In genomic region chr10:71266147-71266917, GRCh38 we compare ENCODE assay signal across 1 cellular context.
A peak's percentile ranks its signal among the peaks of the same experiment; 100 is the strongest.
TF ChIP-seq lines count a peak whose summit lies in the region.

No MANE protein-coding gene starts in this region.

TF ChIP-seq in K562, 482 proteins besides CTCF, POLR2A, EP300 and RAD21 (continued from another document and continues in another):
- TF ChIP-seq SRSF1 (IDR thresholded peaks at IDR 0.05; ENCODE audit: low read depth, low read length) (no peak), SNIP1 (IDR thresholded peaks at IDR 0.05; ENCODE audit: low read depth) (no peak), SP2 (IDR thresholded peaks at IDR 0.05; ENCODE audit: extremely low read depth, low read depth, low read length, poor library complexity, severe bottlenecking) (no peak), POLR2H (tag; IDR thresholded peaks at IDR 0.05; ENCODE audit: low read depth) (peak; percentile 77), HNRNPLL (IDR thresholded peaks at IDR 0.05; ENCODE audit: low read depth, low read length, poor library complexity, severe bottlenecking) (no peak), POLR2AphosphoS2 (IDR thresholded peaks at IDR 0.05; ENCODE audit: low read length) (no peak), ATF4 (CRISPR knock-in tag; IDR thresholded peaks at IDR 0.05) (peak; percentile 100), ZNF511 (CRISPR knock-in tag; IDR thresholded peaks at IDR 0.05) (peak; percentile 80), ZNF212 (CRISPR knock-in tag; IDR thresholded peaks at IDR 0.05) (no peak), TCF7 (IDR thresholded peaks at IDR 0.05; ENCODE audit: borderline replicate concordance) (no peak), BRF1 (IDR thresholded peaks at IDR 0.05; ENCODE audit: borderline replicate concordance, extremely low read depth, insufficient read length) (no peak), ZBTB43 (CRISPR knock-in tag; IDR thresholded peaks at IDR 0.05) (peak; percentile 63; the same call in 1 of the 2 replicates), CCAR2 (IDR thresholded peaks at IDR 0.05; ENCODE audit: low read depth, low read length) (no peak), NR2C1 (IDR thresholded peaks at IDR 0.05) (peak; percentile 44; the same call in 1 of the 2 replicates), NR2C1 (tag; IDR thresholded peaks at IDR 0.05) (peak; percentile 86), SMAD4 (CRISPR knock-in tag; conservative IDR thresholded peaks at IDR 0.05) (peak; percentile 98), ETV1 (tag; conservative IDR thresholded peaks at IDR 0.05; ENCODE audit: low read depth) (peak; percentile 93), JUND (IDR thresholded peaks at IDR 0.05; ENCODE audit: borderline replicate concordance, low read depth, low read length) (peak; percentile 95), JUND (tag; IDR thresholded peaks at IDR 0.05; ENCODE audit: borderline replicate concordance, low read depth, low read length) (peak; percentile 78; the same call in 2 of the 3 replicates), TAF7 (tag; IDR thresholded peaks at IDR 0.05) (peak; percentile 38; the same call in 1 of the 2 replicates), ZBTB12 (CRISPR knock-in tag; IDR thresholded peaks at IDR 0.05) (no peak; the same call in 1 of the 2 replicates), ZNF318 (IDR thresholded peaks at IDR 0.05; ENCODE audit: borderline replicate concordance in 1 of 2, low read depth in 1 of 2) (peak in 1 of 2 experiments; percentile 79; a peak in 2 of 4 replicates), HNRNPH1 (optimal IDR thresholded peaks at IDR 0.05; ENCODE audit: low read depth, low read length) (no peak), BCL6 (CRISPR knock-in tag; IDR thresholded peaks at IDR 0.05) (0 out of 2 replicates have a peak, but pooled peaks have one; percentile 69), NONO (IDR thresholded peaks at IDR 0.05; ENCODE audit: low read depth in 2 of 2, low read length in 1 of 2) (0 out of 4 replicates have a peak, but pooled peaks of 1 of the 2 experiments have one; percentile 10), RNF219 (CRISPR knock-in tag; IDR thresholded peaks at IDR 0.05) (no peak), GABPB1 (CRISPR knock-in tag; IDR thresholded peaks at IDR 0.05) (peak; percentile 73), STAG1 (CRISPR knock-in tag; IDR thresholded peaks at IDR 0.05; ENCODE audit: borderline replicate concordance) (no peak), ZNF76 (CRISPR knock-in tag; IDR thresholded peaks at IDR 0.05; ENCODE audit: borderline replicate concordance) (peak; percentile 85), ZNF780A (CRISPR knock-in tag; IDR thresholded peaks at IDR 0.05) (no peak), ZNF609 (CRISPR knock-in tag; IDR thresholded peaks at IDR 0.05; ENCODE audit: borderline replicate concordance) (no peak), ZC3H8 (IDR thresholded peaks at IDR 0.05) (no peak), ZFP36 (IDR thresholded peaks at IDR 0.05; ENCODE audit: low read depth, low read length, partially characterized antibody) (peak; percentile 34), PHB2 (IDR thresholded peaks at IDR 0.05; ENCODE audit: low read depth) (no peak), COPS2 (conservative IDR thresholded peaks at IDR 0.05) (no peak), NEUROD1 (IDR thresholded peaks at IDR 0.05; ENCODE audit: borderline replicate concordance, low read depth, low read length, partially characterized antibody) (peak; percentile 88), GMEB1 (CRISPR knock-in tag; IDR thresholded peaks at IDR 0.05) (peak; percentile 50), HDAC1 (IDR thresholded peaks at IDR 0.05) (0 out of 4 replicates have a peak, but pooled peaks of 1 of the 2 experiments have one; percentile 29), PTTG1 (tag; IDR thresholded peaks at IDR 0.05; ENCODE audit: low read depth) (no peak), RBFOX2 (IDR thresholded peaks at IDR 0.05; ENCODE audit: low read depth, low read length) (peak; percentile 94)
